In genomic region chr11:78850078-78850477, GRCh38 we compare ENCODE assay signal across 35 cellular contexts.
DNase-seq lines count a peak whose midpoint lies in the region; ATAC-seq and TF ChIP-seq lines count a peak whose summit lies in the region.
"Had no signal": no experiment of that assay in that cellular context is flagged by ENCODE, and none has a peak within 500 bp of the region (broad histone marks: within the 10 kb centered on the region; RNA-seq: fewer than 3 reads in every experiment).

No MANE protein-coding gene starts in this region.

- no peaks in the 10 kb centered on the region for H3K27me3 Mint-ChIP-seq in nephron progenitor cell (ENCODE audit: low read depth, poor library complexity)

- H3F3A ChIP-seq in SK-N-SH (replicated peaks; ENCODE audit: insufficient read depth): no peaks in the 10 kb centered on the region

- DNase-seq in SK-N-SH: no peak
- peak; percentile 82 for DNase-seq in NCI-H69 (lab: John Stamatoyannopoulos, UW)
- DNase-seq in hepatocyte (ENCODE audit: low spot score): no peak
- no peak for DNase-seq in nephron progenitor cell
- no peak for DNase-seq in HUDEP-2 (lab: John Stamatoyannopoulos, UW; ENCODE audit: unreplicated experiment in 76 of 76)
- no peak for DNase-seq in posterior cingulate gyrus
- DNase-seq in foreskin fibroblast: no peak
- DNase-seq: 8988T; ACHN; AML-193; BE2C; C1 segment of cervical spinal cord; Caco-2; Calu3; CD4-positive, alpha-beta memory T cell; CD4-positive, alpha-beta T cell; CD4-positive, CD25-positive, alpha-beta regulatory T cell; CD8-positive, alpha-beta memory T cell; CD8-positive, alpha-beta T cell; COR-L47; DMS 273 treated with DMSO at 0.1 percent for 48 hours; DMS153; DMS53; DMS79; DMS79 treated with DMSO at 0.1 percent for 48 hours; DND-41; EL had no signal

- H3K4me3 Mint-ChIP-seq in nephron progenitor cell: no peak overlapping the region
- H3K4me3 Mint-ChIP-seq: B cell; CD14-positive monocyte; CD4-positive, alpha-beta memory T cell; CD4-positive, alpha-beta T cell; CD4-positive, CD25-positive, alpha-beta regulatory T cell; CD8-positive, alpha-beta memory T cell; CD8-positive, alpha-beta T cell had no signal

- H3K27ac ChIP-seq in SK-N-SH (ENCODE audit: low read depth in 2 of 2, low read length in 1 of 2) (peak overlapping the region in 1 of 2 experiments; percentile 87; a peak in 2 of 4 replicates), hepatocyte (peak overlapping the region; percentile 5)
- H3K27ac ChIP-seq: 22Rv1, A549, BLaER1, C4-2B had no signal

- no peak for ATAC-seq in SK-N-SH treated with all-trans-retinoic acid at 6 μM for 48 hours
- ATAC-seq: A549; CD8-positive, alpha-beta T cell had no signal

- H3K4me2 ChIP-seq in SK-N-SH (no peak overlapping the region), hepatocyte (no peak overlapping the region)
- H3K4me2 ChIP-seq: A549, BLaER1 had no signal

- no peaks in the 10 kb centered on the region for H3K9me3 ChIP-seq in SK-N-SH
- H3K9me3 ChIP-seq in hepatocyte (ENCODE audit: low read depth): no peaks in the 10 kb centered on the region
- H3K9me3 ChIP-seq: A549; BE2C; BLaER1; BLaER1 treated with 17β-estradiol and CSF1 and Interleukin-3, amounts not matched to agents 10 nM and 100 nM; Caco-2 had no signal

- no peak for TF ChIP-seq RAD21 in SK-N-SH (IDR thresholded peaks at IDR 0.05; ENCODE audit: low read length)

- H3K27ac Mint-ChIP-seq in nephron progenitor cell: peak overlapping the region; percentile 74
- H3K27ac Mint-ChIP-seq: B cell; CD4-positive, alpha-beta memory T cell; CD4-positive, alpha-beta T cell; CD4-positive, CD25-positive, alpha-beta regulatory T cell; CD8-positive, alpha-beta memory T cell; CD8-positive, alpha-beta T cell had no signal

- H3K36me3 ChIP-seq in SK-N-SH (replicated peaks in 1 of 2; ENCODE audit: control insufficient read depth in 1 of 2, insufficient read depth in 2 of 2, low read length in 1 of 2) (peaks cover 0 to 24% of the 10 kb centered on the region in 2 experiments), hepatocyte (replicated peaks; ENCODE audit: insufficient read depth, low read depth) (no peaks in the 10 kb centered on the region)

- WGBS in SK-N-SH (ENCODE audit: low lambda C conversion rate): 72% methylated on average over 3 of the region's 3 CpGs
- 51% methylated on average over 3 of the region's 3 CpGs for WGBS in hepatocyte (ENCODE audit: low lambda C conversion rate, missing lambda C conversion rate)

- H3K4me3 ChIP-seq in SK-N-SH (ENCODE audit: low read depth in 2 of 2, low read length in 1 of 2) (no peak overlapping the region), hepatocyte (no peak overlapping the region), foreskin fibroblast (ENCODE audit: low read depth in 1 of 2, low read length in 2 of 2) (no peak overlapping the region)
- H3K4me3 ChIP-seq: A549; BLaER1; BLaER1 treated with 17β-estradiol and CSF1 and Interleukin-3, amounts not matched to agents 10 nM and 100 nM had no signal

- CTCF ChIA-PET in SK-N-SH (lab: Yijun Ruan, JAX): interaction anchor here (0.8 to 2.9 kb wide), 9 partner anchors 9 to 250 kb away, joined by 3 to 9 read pairs (median 5); no protein-coding TSS in a partner anchor

- no peak for TF ChIP-seq EP300 in SK-N-SH (IDR thresholded peaks at IDR 0.05; ENCODE audit: borderline replicate concordance in 1 of 2, low read depth in 1 of 2, low read length in 1 of 2)

- H3K9ac ChIP-seq in SK-N-SH: no peak overlapping the region
- H3K9ac ChIP-seq: BLaER1; BLaER1 treated with 17β-estradiol and CSF1 and Interleukin-3, amounts not matched to agents 10 nM and 100 nM had no signal

- H2AFZ ChIP-seq in SK-N-SH (ENCODE audit: low read depth): no peak overlapping the region
- H2AFZ ChIP-seq in hepatocyte: no peak overlapping the region

- H3K4me1 ChIP-seq in SK-N-SH (ENCODE audit: control insufficient read depth in 1 of 2, insufficient read depth in 2 of 2, low read depth in 1 of 2, low read length in 1 of 2): peaks cover 0 to 55% of the 10 kb centered on the region in 2 experiments; a peak in 2 of 4 replicates
- peaks cover 10% of the 10 kb centered on the region for H3K4me1 ChIP-seq in hepatocyte (ENCODE audit: insufficient read depth)
- H3K4me1 ChIP-seq: A549, Caco-2 had no signal

- H3K4me1 Mint-ChIP-seq in nephron progenitor cell: peaks cover 37% of the 10 kb centered on the region
- H3K4me1 Mint-ChIP-seq: B cell; CD4-positive, alpha-beta memory T cell; CD4-positive, CD25-positive, alpha-beta regulatory T cell; CD8-positive, alpha-beta memory T cell had no signal

- intact Hi-C loops in posterior cingulate gyrus (cut with DNase I): no loop called here

- H3K27me3 ChIP-seq in SK-N-SH (ENCODE audit: insufficient read depth) (no peaks in the 10 kb centered on the region), hepatocyte (no peaks in the 10 kb centered on the region)
- H3K27me3 ChIP-seq: BE2C; BLaER1; BLaER1 treated with 17β-estradiol and CSF1 and Interleukin-3, amounts not matched to agents 10 nM and 100 nM had no signal

- TF ChIP-seq CTCF in SK-N-SH (IDR thresholded peaks at IDR 0.05): no peak
- no peak for TF ChIP-seq CTCF in hepatocyte (IDR thresholded peaks at IDR 0.05; ENCODE audit: poor library complexity)
- no peak for TF ChIP-seq CTCF in nephron progenitor cell (IDR thresholded peaks at IDR 0.05)
- no peak for TF ChIP-seq CTCF in foreskin fibroblast (IDR thresholded peaks at IDR 0.05; ENCODE audit: low read depth, low read length)

- no peaks in the 10 kb centered on the region for H3K9me3 Mint-ChIP-seq in nephron progenitor cell
- H3K9me3 Mint-ChIP-seq: CD14-positive monocyte; CD4-positive, alpha-beta memory T cell; CD4-positive, alpha-beta T cell; CD8-positive, alpha-beta memory T cell; CD8-positive, alpha-beta T cell had no signal

- H3K9me2 ChIP-seq in SK-N-SH: no peaks in the 10 kb centered on the region
- no peaks in the 10 kb centered on the region for H3K9me2 ChIP-seq in hepatocyte (replicated peaks; ENCODE audit: insufficient read depth)

- H3K79me2 ChIP-seq in SK-N-SH (ENCODE audit: insufficient read depth): no peaks in the 10 kb centered on the region
- no peaks in the 10 kb centered on the region for H3K79me2 ChIP-seq in hepatocyte

- peaks cover 80% of the 10 kb centered on the region for H3K36me3 Mint-ChIP-seq in nephron progenitor cell (ENCODE audit: low read depth)
- H3K36me3 Mint-ChIP-seq: CD14-positive monocyte; CD4-positive, alpha-beta memory T cell; CD4-positive, CD25-positive, alpha-beta regulatory T cell; CD8-positive, alpha-beta memory T cell; CD8-positive, alpha-beta T cell had no signal

- H4K20me1 ChIP-seq in SK-N-SH (ENCODE audit: insufficient read depth) (no peaks in the 10 kb centered on the region), hepatocyte (ENCODE audit: insufficient read depth, poor library complexity, severe bottlenecking) (no peaks in the 10 kb centered on the region)
- H4K20me1 ChIP-seq: BLaER1; BLaER1 treated with 17β-estradiol and CSF1 and Interleukin-3, amounts not matched to agents 10 nM and 100 nM had no signal

- POLR2A ChIA-PET in SK-N-SH (lab: Yijun Ruan, JAX): interaction anchor here (1.1 to 1.4 kb wide), 2 partner anchors 10 to 47 kb away, joined by 3 to 4 read pairs; no protein-coding TSS in a partner anchor

TF ChIP-seq in SK-N-SH treated with all-trans-retinoic acid at 6 μM for 48 hours, 23 proteins besides CTCF, POLR2A, EP300 and RAD21 (continues in another document):
- TF ChIP-seq, protein P1, sequence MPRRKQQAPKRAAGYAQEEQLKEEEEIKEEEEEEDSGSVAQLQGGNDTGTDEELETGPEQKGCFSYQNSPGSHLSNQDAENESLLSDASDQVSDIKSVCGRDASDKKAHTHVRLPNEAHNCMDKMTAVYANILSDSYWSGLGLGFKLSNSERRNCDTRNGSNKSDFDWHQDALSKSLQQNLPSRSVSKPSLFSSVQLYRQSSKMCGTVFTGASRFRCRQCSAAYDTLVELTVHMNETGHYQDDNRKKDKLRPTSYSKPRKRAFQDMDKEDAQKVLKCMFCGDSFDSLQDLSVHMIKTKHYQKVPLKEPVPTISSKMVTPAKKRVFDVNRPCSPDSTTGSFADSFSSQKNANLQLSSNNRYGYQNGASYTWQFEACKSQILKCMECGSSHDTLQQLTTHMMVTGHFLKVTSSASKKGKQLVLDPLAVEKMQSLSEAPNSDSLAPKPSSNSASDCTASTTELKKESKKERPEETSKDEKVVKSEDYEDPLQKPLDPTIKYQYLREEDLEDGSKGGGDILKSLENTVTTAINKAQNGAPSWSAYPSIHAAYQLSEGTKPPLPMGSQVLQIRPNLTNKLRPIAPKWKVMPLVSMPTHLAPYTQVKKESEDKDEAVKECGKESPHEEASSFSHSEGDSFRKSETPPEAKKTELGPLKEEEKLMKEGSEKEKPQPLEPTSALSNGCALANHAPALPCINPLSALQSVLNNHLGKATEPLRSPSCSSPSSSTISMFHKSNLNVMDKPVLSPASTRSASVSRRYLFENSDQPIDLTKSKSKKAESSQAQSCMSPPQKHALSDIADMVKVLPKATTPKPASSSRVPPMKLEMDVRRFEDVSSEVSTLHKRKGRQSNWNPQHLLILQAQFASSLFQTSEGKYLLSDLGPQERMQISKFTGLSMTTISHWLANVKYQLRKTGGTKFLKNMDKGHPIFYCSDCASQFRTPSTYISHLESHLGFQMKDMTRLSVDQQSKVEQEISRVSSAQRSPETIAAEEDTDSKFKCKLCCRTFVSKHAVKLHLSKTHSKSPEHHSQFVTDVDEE (CRISPR knock-in tag; IDR thresholded peaks at IDR 0.05): 0 out of 2 replicates have a peak, but pooled peaks have one; percentile 32
- TF ChIP-seq ESRRG (CRISPR knock-in tag; IDR thresholded peaks at IDR 0.05): no peak

TF ChIP-seq in SK-N-SH, 30 proteins besides CTCF, POLR2A, EP300 and RAD21 (continues in another document):
- TF ChIP-seq SMC3 (IDR thresholded peaks at IDR 0.05; ENCODE audit: low read depth, low read length): no peak
- TF ChIP-seq, protein P2, sequence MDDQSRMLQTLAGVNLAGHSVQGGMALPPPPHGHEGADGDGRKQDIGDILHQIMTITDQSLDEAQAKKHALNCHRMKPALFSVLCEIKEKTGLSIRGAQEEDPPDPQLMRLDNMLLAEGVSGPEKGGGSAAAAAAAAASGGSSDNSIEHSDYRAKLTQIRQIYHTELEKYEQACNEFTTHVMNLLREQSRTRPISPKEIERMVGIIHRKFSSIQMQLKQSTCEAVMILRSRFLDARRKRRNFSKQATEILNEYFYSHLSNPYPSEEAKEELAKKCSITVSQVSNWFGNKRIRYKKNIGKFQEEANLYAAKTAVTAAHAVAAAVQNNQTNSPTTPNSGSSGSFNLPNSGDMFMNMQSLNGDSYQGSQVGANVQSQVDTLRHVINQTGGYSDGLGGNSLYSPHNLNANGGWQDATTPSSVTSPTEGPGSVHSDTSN (IDR thresholded peaks at IDR 0.05): no peak
